ENCODE assay signal across 11 cellular contexts in the genomic region with DNA sequence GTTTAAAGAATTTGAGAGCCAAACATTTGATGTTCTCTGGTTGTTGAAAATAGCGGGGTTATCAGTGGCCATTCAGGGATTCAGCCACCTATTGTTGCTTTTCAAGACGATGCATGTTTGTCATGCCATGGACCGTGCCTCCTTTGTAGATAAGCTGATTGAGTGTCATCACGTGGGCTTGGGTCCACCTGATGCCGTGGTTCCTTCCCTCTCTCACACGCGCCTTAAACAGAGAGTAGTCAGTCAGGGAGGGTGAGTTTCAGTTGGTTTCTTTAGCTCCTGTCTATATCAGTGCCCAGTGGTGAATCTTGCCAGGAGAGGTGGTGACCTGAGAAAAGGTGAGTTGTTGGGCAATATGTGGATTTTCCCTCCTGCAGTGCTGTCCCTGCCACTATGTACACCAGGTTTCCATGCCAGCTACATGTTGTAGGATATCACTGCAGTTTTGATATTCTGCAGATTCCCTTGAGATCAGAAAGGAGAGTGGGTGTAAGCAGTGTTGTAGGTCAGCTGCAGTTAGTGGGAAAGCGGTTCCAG.
A peak's percentile ranks its signal among the peaks of the same experiment; 100 is the strongest.
DNase-seq lines count a peak whose midpoint lies in the region; ATAC-seq and TF ChIP-seq lines count a peak whose summit lies in the region.
"Had no signal": no experiment of that assay in that cellular context is flagged by ENCODE, and none has a peak within 500 bp of the region (broad histone marks: within the 10 kb centered on the region; RNA-seq: fewer than 3 reads in every experiment).

No MANE protein-coding gene starts in this region.

- peaks cover 70% of the 10 kb centered on the region for H3K4me1 Mint-ChIP-seq in activated T-cell treated with anti-CD3 and anti-CD28 coated beads, Interleukin-2, amount 50 U/mL, for 72 hours (ENCODE audit: low read depth)
- peaks cover 20% of the 10 kb centered on the region for H3K4me1 Mint-ChIP-seq in type B pancreatic cell (ENCODE audit: unreplicated experiment)

- no peak for DNase-seq in activated T-cell treated with anti-CD3 and anti-CD28 coated beads, Interleukin-2, amount 50 U/mL, for 72 hours
- DNase-seq in activated T-cell treated with anti-CD3 and anti-CD28 coated beads for 4 hours (no peak), body of pancreas (peak in 3 of 4 donors; percentile 34 to 56 (median 35)), type B pancreatic cell (ENCODE audit: extremely low spot score, unreplicated experiment) (no peak), LoVo (ENCODE audit: low spot score) (no peak)
- no peak for DNase-seq in activated effector memory CD4-positive, alpha-beta T cell treated with Interleukin-2 at 50 U/mL for 16 hours
- DNase-seq: NCI-H774, SHP77 treated with DMSO at 0.1 percent for 48 hours had no signal

- peak overlapping the region; percentile 25 for H3K27ac Mint-ChIP-seq in activated T-cell treated with anti-CD3 and anti-CD28 coated beads, Interleukin-2, amount 50 U/mL, for 72 hours
- H3K27ac Mint-ChIP-seq in type B pancreatic cell: peak overlapping the region; percentile 30

- TF ChIP-seq CTCF in body of pancreas (IDR thresholded peaks at IDR 0.05): no peak
- TF ChIP-seq CTCF in type B pancreatic cell (conservative IDR thresholded peaks at IDR 0.05): no peak

- H3K36me3 Mint-ChIP-seq in activated T-cell treated with anti-CD3 and anti-CD28 coated beads, Interleukin-2, amount 50 U/mL, for 72 hours (ENCODE audit: insufficient read depth in 2 of 2): peaks cover 10 to 28% of the 10 kb centered on the region in 2 donors
- no peaks in the 10 kb centered on the region for H3K36me3 Mint-ChIP-seq in type B pancreatic cell

- H3K27me3 ChIP-seq in body of pancreas: no peaks in the 10 kb centered on the region
- H3K27me3 ChIP-seq in mucosa of stomach (ENCODE audit: control insufficient read depth, insufficient read depth, low read length): no peaks in the 10 kb centered on the region

- H3K4me3 ChIP-seq in body of pancreas (no peak overlapping the region), mucosa of stomach (ENCODE audit: low read length) (no peak overlapping the region)
- H3K4me3 ChIP-seq: mucosa of descending colon had no signal

- peaks cover 8% of the 10 kb centered on the region for H3K4me1 ChIP-seq in body of pancreas
- peaks cover 17% of the 10 kb centered on the region for H3K4me1 ChIP-seq in mucosa of stomach (ENCODE audit: control insufficient read depth, insufficient read depth, low read length)

- H3K9me3 Mint-ChIP-seq in activated T-cell treated with anti-CD3 and anti-CD28 coated beads, Interleukin-2, amount 50 U/mL, for 72 hours: no peaks in the 10 kb centered on the region
- no peaks in the 10 kb centered on the region for H3K9me3 Mint-ChIP-seq in type B pancreatic cell

- TF ChIP-seq POLR2A in body of pancreas (IDR thresholded peaks at IDR 0.05): no peak

- no peak for ATAC-seq in activated T-cell treated with anti-CD3 and anti-CD28 coated beads, Interleukin-2, amount 50 U/mL, for 72 hours (replicated peaks in 1 of 2)
- ATAC-seq in body of pancreas (peak; percentile 63), HG03432 (IDR thresholded peaks at IDR 0.05; ENCODE audit: unreplicated experiment) (no peak)

- intact Hi-C loops in body of pancreas (cut with DNase I): no loop called here

- H3K36me3 ChIP-seq in body of pancreas (replicated peaks in 1 of 2; ENCODE audit: insufficient read depth in 1 of 2, low read depth in 2 of 2): no peaks in the 10 kb centered on the region
- no peaks in the 10 kb centered on the region for H3K36me3 ChIP-seq in mucosa of stomach (ENCODE audit: control insufficient read depth, insufficient read depth, low read length)

- peak overlapping the region in 1 of 2 donors; percentile 44 for H3K4me3 Mint-ChIP-seq in activated T-cell treated with anti-CD3 and anti-CD28 coated beads, Interleukin-2, amount 50 U/mL, for 72 hours
- no peak overlapping the region for H3K4me3 Mint-ChIP-seq in type B pancreatic cell

- H3K9me3 ChIP-seq in body of pancreas (no peaks in the 10 kb centered on the region), mucosa of stomach (ENCODE audit: control insufficient read depth, low read length) (no peaks in the 10 kb centered on the region)
- H3K9me3 ChIP-seq: mucosa of descending colon had no signal

- no peaks in the 10 kb centered on the region for H3K27me3 Mint-ChIP-seq in activated T-cell treated with anti-CD3 and anti-CD28 coated beads, Interleukin-2, amount 50 U/mL, for 72 hours (ENCODE audit: low read depth)
- peaks cover 41% of the 10 kb centered on the region for H3K27me3 Mint-ChIP-seq in type B pancreatic cell

- 32 to 59% methylated on average over 5 to 8 of the region's 8 CpGs for WGBS in body of pancreas, 2 donors

- H3K9ac ChIP-seq in mucosa of stomach (ENCODE audit: low read length): peak overlapping the region; percentile 13

- H3K27ac ChIP-seq in body of pancreas: peak overlapping the region in 2 of 4 donors; percentile 42 to 44

Comparison
In these comparisons a context has a peak if more than half of its experiments do, and no peak if none do; other contexts are left out.
1. DNase-seq: peak in body of pancreas (3 of 4); none in activated T-cell treated with anti-CD3 and anti-CD28 coated beads, Interleukin-2, amount 50 U/mL, for 72 hours (0 of 2), activated T-cell treated with anti-CD3 and anti-CD28 coated beads for 4 hours (single experiment), type B pancreatic cell (single experiment), LoVo (single experiment) and activated effector memory CD4-positive, alpha-beta T cell treated with Interleukin-2 at 50 U/mL for 16 hours (single experiment).